19 cellular contexts compared by ENCODE assay signal in the genomic region with DNA sequence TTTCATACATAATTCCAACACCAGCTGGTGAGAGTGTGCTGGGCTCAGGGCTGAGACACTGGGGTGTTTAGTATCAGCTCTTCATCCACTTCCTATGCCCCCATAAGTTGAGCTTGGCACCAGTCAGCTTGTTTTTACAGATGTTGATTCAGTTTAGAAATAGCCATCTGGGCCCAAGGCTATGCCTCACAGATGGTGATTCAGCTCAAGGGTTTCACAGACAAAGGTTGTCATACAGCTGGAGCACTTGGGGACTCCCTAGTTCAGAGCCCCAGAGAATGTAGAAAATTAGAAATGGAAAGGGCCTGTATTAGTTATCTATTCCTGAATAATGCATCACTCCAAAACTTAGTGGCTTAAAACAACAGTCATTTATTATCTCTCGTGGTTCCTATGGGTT. TPM values are rescaled to one million over a fixed set of nuclear protein-coding genes. Genes with fewer than 3 reads are reported as not detected.
DNase-seq lines count a peak whose midpoint lies in the region; ATAC-seq and TF ChIP-seq lines count a peak whose summit lies in the region.
"Had no signal": no experiment of that assay in that cellular context is flagged by ENCODE, and none has a peak within 500 bp of the region (broad histone marks: within the 10 kb centered on the region; RNA-seq: fewer than 3 reads in every experiment).

No MANE protein-coding gene starts in this region.

- no peak for TF ChIP-seq POLR2A in suprapubic skin (IDR thresholded peaks at IDR 0.05)

- H3K4me1 ChIP-seq in Caco-2 (peaks cover 7% of the 10 kb centered on the region; the same call in 1 of the 2 replicates), suprapubic skin (no peaks in the 10 kb centered on the region)

- no peaks in the 10 kb centered on the region for H3K9me3 Mint-ChIP-seq in Caco-2 (ENCODE audit: unreplicated experiment)

- DNase-seq in ELR (ENCODE audit: low read depth), result peak; percentile 86
- peak; percentile 59 for DNase-seq in NCI-H524 treated with DMSO at 0.1 percent for 48 hours (lab: John Stamatoyannopoulos, UW)
- DNase-seq in epithelial cell of esophagus (ENCODE audit: low read depth), result peak; percentile 37
- DNase-seq in sciatic nerve (ENCODE audit: low spot score), result no peak
- no peak for DNase-seq in Caco-2
- no peak for DNase-seq in suprapubic skin (ENCODE audit: low spot score in 2 of 2)
- DNase-seq in GOT3 (lab: John Stamatoyannopoulos, UW), result no peak
- DNase-seq: activated naive CD4-positive, alpha-beta T cell treated with Interleukin-2 at 50 U/mL for 16 hours; CD4-positive, alpha-beta memory T cell; NCI-H1092 treated with DMSO at 0.1 percent for 48 hours; NCI-H510A treated with DMSO at 0.1 percent for 48 hours; SIG-M5; stimulated activated CD4-positive, alpha-beta T cell treated with anti-CD3 and anti-CD28 coated beads, Interleukin-2, amount 100 ng/mL, for 24 hours had no signal

- H3K36me3 Mint-ChIP-seq in Caco-2 (ENCODE audit: insufficient read depth, unreplicated experiment), result no peaks in the 10 kb centered on the region
- H3K36me3 Mint-ChIP-seq: CD4-positive, alpha-beta memory T cell had no signal

- H3K4me3 ChIP-seq in epithelial cell of esophagus (ENCODE audit: low read length), result no peak overlapping the region
- H3K4me3 ChIP-seq in Caco-2 (ENCODE audit: low read depth, low read length), result no peak overlapping the region
- H3K4me3 ChIP-seq in suprapubic skin, result no peak overlapping the region

- H3K9me3 ChIP-seq in Caco-2, result no peaks in the 10 kb centered on the region; the same call in 1 of the 2 replicates
- no peaks in the 10 kb centered on the region for H3K9me3 ChIP-seq in suprapubic skin

- peaks cover 15% of the 10 kb centered on the region for H3K4me1 Mint-ChIP-seq in Caco-2 (ENCODE audit: low read depth, unreplicated experiment)
- H3K4me1 Mint-ChIP-seq: CD4-positive, alpha-beta memory T cell had no signal

- ATAC-seq in sciatic nerve (peak; percentile 42), GM21360 (IDR thresholded peaks at IDR 0.05; ENCODE audit: unreplicated experiment) (no peak)
- ATAC-seq: esophagus mucosa; stimulated activated memory B cell treated with anti-CD40 and anti-IgM and Interleukin-4, amounts not matched to agents 10 μg/mL and 1 μg/mL and 100 μg/mL, for 72 hours had no signal

- H3K4me3 Mint-ChIP-seq in Caco-2 (ENCODE audit: unreplicated experiment), result no peak overlapping the region
- H3K4me3 Mint-ChIP-seq: CD4-positive, alpha-beta memory T cell; stimulated activated memory B cell treated with anti-CD40 and anti-IgM and Interleukin-4, amounts not matched to agents 10 μg/mL and 1 μg/mL and 100 μg/mL, for 72 hours had no signal

- no peak overlapping the region for H3K27ac Mint-ChIP-seq in Caco-2 (ENCODE audit: unreplicated experiment)
- H3K27ac Mint-ChIP-seq: CD4-positive, alpha-beta memory T cell; progenitor cell of endocrine pancreas; stimulated activated memory B cell treated with anti-CD40 and anti-IgM and Interleukin-4, amounts not matched to agents 10 μg/mL and 1 μg/mL and 100 μg/mL, for 72 hours had no signal

- TF ChIP-seq CTCF in epithelial cell of esophagus (IDR thresholded peaks at IDR 0.05; ENCODE audit: insufficient read depth, low read depth, low read length, missing control alignments) (no peak), Caco-2 (IDR thresholded peaks at IDR 0.05; ENCODE audit: insufficient read depth in 1 of 2, low read depth in 1 of 2, low read length in 1 of 2, severe bottlenecking in 1 of 2, unreplicated experiment in 1 of 2) (no peak), suprapubic skin (IDR thresholded peaks at IDR 0.05) (no peak)

- BruUV-seq in Caco-2 (replicated peaks; lab: Mats Ljungman, UMichigan), result no TSS peak

- H3K36me3 ChIP-seq in Caco-2 (ENCODE audit: control insufficient read depth, insufficient read depth, low read length), result no peaks in the 10 kb centered on the region
- H3K36me3 ChIP-seq in suprapubic skin, result no peaks in the 10 kb centered on the region

- CTCF ChIA-PET in Caco-2 (lab: Charles Lee), result no interaction called here

- H3K27me3 ChIP-seq in Caco-2 (replicated peaks; ENCODE audit: control insufficient read depth, insufficient read depth, low read length) (no peaks in the 10 kb centered on the region), suprapubic skin (no peaks in the 10 kb centered on the region)

- no peak overlapping the region for H3K27ac ChIP-seq in suprapubic skin

- POLR2A ChIA-PET in Caco-2 (lab: Charles Lee), result no interaction called here

- no peak for TF ChIP-seq EP300 in suprapubic skin (IDR thresholded peaks at IDR 0.05)

- 84% methylated on average over 1 of the region's 1 CpG for WGBS in suprapubic skin

- intact Hi-C loops in sciatic nerve (cut with DNase I) (no loop called here), Caco-2 (cut with micrococcal nuclease; ENCODE audit: unreplicated experiment) (no loop called here)

- no peaks in the 10 kb centered on the region for H3K27me3 Mint-ChIP-seq in Caco-2 (ENCODE audit: insufficient read depth, unreplicated experiment)
- H3K27me3 Mint-ChIP-seq: progenitor cell of endocrine pancreas had no signal

RNA-seq across cellular contexts. Expression of gene CRHBP, which starts 10.3 kb away (rescaled TPM):
- total RNA-seq in sciatic nerve (1.4 TPM), Caco-2 (2022) (not detected in 2 replicates), suprapubic skin (1 to 10 TPM in 1 of 4 donors, under 1 TPM in 1, not detected in 2; 0.73 to 1.0 TPM)
- total RNA-seq: activated CD8-positive, alpha-beta memory T cell treated with anti-CD3 and anti-CD28 coated beads for 36 hours; CD4-positive, alpha-beta memory T cell; mononuclear cell had no signal

Comparison
In these comparisons a context has a peak if more than half of its experiments do, and no peak if none do; other contexts are left out.
1. DNase-seq: peak in ELR (single experiment), NCI-H524 treated with DMSO at 0.1 percent for 48 hours (single experiment) and epithelial cell of esophagus (single experiment); none in sciatic nerve (single experiment), Caco-2 (0 of 2), suprapubic skin (0 of 2) and GOT3 (single experiment).